ENCODE assay signal across 21 cellular contexts in the genomic region with DNA sequence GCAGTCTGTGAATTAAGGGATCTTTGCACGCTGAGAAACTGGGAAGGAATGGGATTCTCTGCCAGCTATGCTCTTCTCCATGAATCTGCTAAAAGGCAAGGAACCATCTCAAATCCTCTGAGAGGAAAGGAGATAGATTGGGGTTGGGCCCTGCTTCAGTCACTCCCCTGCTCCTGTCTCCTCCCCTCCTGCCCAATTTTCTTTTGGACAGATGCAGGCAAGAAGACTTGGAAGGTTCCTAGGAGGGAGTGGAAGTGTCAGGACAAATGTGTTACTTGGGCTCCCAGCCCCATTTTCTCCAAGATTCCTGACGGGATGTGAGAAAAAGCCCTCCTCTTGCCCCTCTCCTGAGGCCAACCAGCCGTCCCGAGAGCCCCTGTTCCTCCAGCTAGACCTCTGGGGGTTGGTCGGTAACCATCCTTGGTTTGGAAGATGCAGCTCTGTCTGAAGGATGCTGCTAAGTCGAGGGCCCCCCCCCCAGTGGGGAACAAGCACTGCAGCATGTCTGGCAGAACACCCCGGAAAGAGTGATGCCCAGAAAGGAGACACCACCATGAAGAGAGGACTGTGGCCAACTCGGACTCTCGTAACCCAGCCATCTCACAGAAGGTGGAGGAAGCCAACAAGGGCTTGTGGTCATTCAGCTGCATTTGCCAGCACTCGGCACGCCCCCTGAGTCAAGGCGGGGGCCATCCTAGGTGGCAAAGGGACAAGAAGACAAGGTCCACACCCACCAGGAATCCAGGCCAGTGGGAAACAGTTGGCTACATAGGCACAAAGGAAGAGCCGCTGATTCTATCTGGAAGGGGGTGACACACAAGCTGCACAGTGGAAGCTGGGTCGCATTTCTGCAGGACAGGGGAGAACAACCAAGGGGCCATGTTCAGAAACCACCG. TPM values are rescaled to one million over a fixed set of nuclear protein-coding genes. Genes with fewer than 3 reads are reported as not detected.
DNase-seq lines count a peak whose midpoint lies in the region; ATAC-seq and TF ChIP-seq lines count a peak whose summit lies in the region.
"Had no signal": no experiment of that assay in that cellular context is flagged by ENCODE, and none has a peak within 500 bp of the region (broad histone marks: within the 10 kb centered on the region; RNA-seq: fewer than 3 reads in every experiment).

No MANE protein-coding gene starts in this region.

- no peak overlapping the region for H2BK12ac ChIP-seq in neuronal stem cell (ENCODE audit: low read length)

- intact Hi-C loops in natural killer cell (cut with micrococcal nuclease) (no loop called here), PC-9 (cut with micrococcal nuclease; ENCODE audit: unreplicated experiment) (no loop called here)

- H3K4me2 ChIP-seq in neuronal stem cell (ENCODE audit: insufficient read depth, low read length, poor library complexity, severe bottlenecking) (no peak overlapping the region), PC-9 (no peak overlapping the region)
- H3K4me2 ChIP-seq: BLaER1 had no signal

- no peaks in the 10 kb centered on the region for H3K4me1 Mint-ChIP-seq in natural killer cell treated with Interleukin-12 subunit alpha and Interleukin-12 subunit beta and Interleukin-15 and Interleukin-18, amount 100 ng/mL, for 72 hours (ENCODE audit: low read depth in 2 of 2)
- no peaks in the 10 kb centered on the region for H3K4me1 Mint-ChIP-seq in natural killer cell
- peaks cover 7% of the 10 kb centered on the region for H3K4me1 Mint-ChIP-seq in activated CD8-positive, alpha-beta memory T cell treated with anti-CD3 and anti-CD28 coated beads, Interleukin-2, amount 10 ng/mL, durations not matched to agents 7 days and 5 days
- no peaks in the 10 kb centered on the region for H3K4me1 Mint-ChIP-seq in glutamatergic neuron (ENCODE audit: low read depth, unreplicated experiment)

- peaks cover 14% of the 10 kb centered on the region for H3F3A ChIP-seq in PC-9 (ENCODE audit: insufficient read depth, low read depth)

- H3K79me2 ChIP-seq in PC-9 (ENCODE audit: low read depth) = no peaks in the 10 kb centered on the region

- no peak for TF ChIP-seq CTCF in natural killer cell (IDR thresholded peaks at IDR 0.05)
- TF ChIP-seq CTCF in PC-9 (conservative IDR thresholded peaks at IDR 0.05) = no peak
- no peak for TF ChIP-seq CTCF in glutamatergic neuron (IDR thresholded peaks at IDR 0.05; ENCODE audit: partially characterized antibody, unreplicated experiment)

- no peak overlapping the region for H3K4ac ChIP-seq in neuronal stem cell (ENCODE audit: low read length)

- H3K4me3 Mint-ChIP-seq in natural killer cell treated with Interleukin-12 subunit alpha and Interleukin-12 subunit beta and Interleukin-15 and Interleukin-18, amount 100 ng/mL, for 72 hours = no peak overlapping the region
- H3K4me3 Mint-ChIP-seq in natural killer cell = no peak overlapping the region
- H3K4me3 Mint-ChIP-seq in activated CD8-positive, alpha-beta memory T cell treated with anti-CD3 and anti-CD28 coated beads, Interleukin-2, amount 10 ng/mL, durations not matched to agents 7 days and 5 days = no peak overlapping the region
- no peak overlapping the region for H3K4me3 Mint-ChIP-seq in glutamatergic neuron (ENCODE audit: unreplicated experiment)
- H3K4me3 Mint-ChIP-seq: activated naive CD8-positive, alpha-beta T cell; activated T-helper 1 cell treated with anti-CD3 and anti-CD28 coated beads, Interleukin-12 subunit alpha, Interleukin-12 subunit beta, Interleukin-2, Interleukin-4 antibody, amounts not matched to agents 30 ng/mL and 10 ng/mL and 1 ng/mL, durations not matched to agents 14 hours and 24 hours and 36 hours; naive thymus-derived CD4-positive, alpha-beta T cell had no signal

- H2BK15ac ChIP-seq in neuronal stem cell (ENCODE audit: low read length) = peak overlapping the region; percentile 97

- POLR2A ChIA-PET in PC-9 (lab: Charles Lee; ENCODE audit: unreplicated experiment) = no interaction called here

- no peaks in the 10 kb centered on the region for H4K20me1 ChIP-seq in PC-9 (ENCODE audit: insufficient read depth)
- H4K20me1 ChIP-seq: BLaER1 had no signal

- H3K9me2 ChIP-seq in PC-9 (ENCODE audit: insufficient read depth) = no peaks in the 10 kb centered on the region

- no peak overlapping the region for H2BK120ac ChIP-seq in neuronal stem cell (ENCODE audit: low read depth, low read length)

- peaks cover 34 to 44% of the 10 kb centered on the region in 2 donors for H3K27me3 Mint-ChIP-seq in natural killer cell treated with Interleukin-12 subunit alpha and Interleukin-12 subunit beta and Interleukin-15 and Interleukin-18, amount 100 ng/mL, for 72 hours
- H3K27me3 Mint-ChIP-seq in natural killer cell (ENCODE audit: low read depth in 2 of 2) = peaks cover 31 to 36% of the 10 kb centered on the region in 2 donors
- peaks cover 71% of the 10 kb centered on the region for H3K27me3 Mint-ChIP-seq in activated CD8-positive, alpha-beta memory T cell treated with anti-CD3 and anti-CD28 coated beads, Interleukin-2, amount 10 ng/mL, durations not matched to agents 7 days and 5 days
- peaks cover 11% of the 10 kb centered on the region for H3K27me3 Mint-ChIP-seq in glutamatergic neuron (ENCODE audit: unreplicated experiment)

- CTCF ChIA-PET in activated CD8-positive, alpha-beta memory T cell treated with anti-CD3 and anti-CD28 coated beads, Interleukin-2, amount 10 ng/mL, durations not matched to agents 7 days and 5 days (lab: Charles Lee) = interaction anchor here (0.6 to 2.2 kb wide), 5 partner anchors 24 to 216 kb away, joined by 3 to 5 read pairs (median 4); no protein-coding TSS in a partner anchor
- CTCF ChIA-PET in PC-9 (lab: Charles Lee) = no interaction called here

- no peak overlapping the region for H2AK5ac ChIP-seq in neuronal stem cell (ENCODE audit: low read depth, low read length)

- no peak overlapping the region for H3K27ac Mint-ChIP-seq in natural killer cell treated with Interleukin-12 subunit alpha and Interleukin-12 subunit beta and Interleukin-15 and Interleukin-18, amount 100 ng/mL, for 72 hours
- H3K27ac Mint-ChIP-seq in natural killer cell = no peak overlapping the region
- no peak overlapping the region for H3K27ac Mint-ChIP-seq in activated CD8-positive, alpha-beta memory T cell treated with anti-CD3 and anti-CD28 coated beads, Interleukin-2, amount 10 ng/mL, durations not matched to agents 7 days and 5 days
- no peak overlapping the region for H3K27ac Mint-ChIP-seq in glutamatergic neuron (ENCODE audit: unreplicated experiment)
- H3K27ac Mint-ChIP-seq: activated naive CD8-positive, alpha-beta T cell; activated T-helper 1 cell treated with anti-CD3 and anti-CD28 coated beads, Interleukin-12 subunit alpha, Interleukin-12 subunit beta, Interleukin-2, Interleukin-4 antibody, amounts not matched to agents 30 ng/mL and 10 ng/mL and 1 ng/mL, durations not matched to agents 14 hours and 24 hours and 36 hours; naive thymus-derived CD4-positive, alpha-beta T cell had no signal

- H3K23ac ChIP-seq in neuronal stem cell (ENCODE audit: low read depth, low read length, poor library complexity) = peak overlapping the region; percentile 70

- H4K91ac ChIP-seq in neuronal stem cell (ENCODE audit: low read depth, low read length, poor library complexity) = no peak overlapping the region

- H3K27me3 ChIP-seq in neuronal stem cell (ENCODE audit: control insufficient read depth in 3 of 3, insufficient read depth in 3 of 3, low read depth in 1 of 3, low read length in 3 of 3) (peaks cover 0 to 4% (median 0%) of the 10 kb centered on the region in 3 experiments), PC-9 (ENCODE audit: insufficient read depth, low read depth) (no peaks in the 10 kb centered on the region)
- H3K27me3 ChIP-seq: upper lobe of right lung had no signal

- no peaks in the 10 kb centered on the region for H3K9me3 Mint-ChIP-seq in natural killer cell treated with Interleukin-12 subunit alpha and Interleukin-12 subunit beta and Interleukin-15 and Interleukin-18, amount 100 ng/mL, for 72 hours
- H3K9me3 Mint-ChIP-seq in natural killer cell (no peaks in the 10 kb centered on the region), glutamatergic neuron (ENCODE audit: unreplicated experiment) (peaks cover 2% of the 10 kb centered on the region)
- H3K9me3 Mint-ChIP-seq in activated CD8-positive, alpha-beta memory T cell treated with anti-CD3 and anti-CD28 coated beads, Interleukin-2, amount 10 ng/mL, durations not matched to agents 7 days and 5 days (ENCODE audit: low read depth) = no peaks in the 10 kb centered on the region
- H3K9me3 Mint-ChIP-seq: activated T-helper 1 cell treated with anti-CD3 and anti-CD28 coated beads, Interleukin-12 subunit alpha, Interleukin-12 subunit beta, Interleukin-2, Interleukin-4 antibody, amounts not matched to agents 30 ng/mL and 10 ng/mL and 1 ng/mL, durations not matched to agents 14 hours and 24 hours and 36 hours had no signal

- DNase-seq in natural killer cell treated with Interleukin-12 subunit alpha and Interleukin-12 subunit beta and Interleukin-15 and Interleukin-18, amount 100 ng/mL, for 72 hours (ENCODE audit: low spot score) = peak; percentile 25
- no peak for DNase-seq in natural killer cell
- DNase-seq in activated CD8-positive, alpha-beta memory T cell treated with anti-CD3 and anti-CD28 coated beads, Interleukin-2, amount 10 ng/mL, durations not matched to agents 7 days and 5 days = peak; percentile 28
- no peak for DNase-seq in neuronal stem cell (ENCODE audit: low spot score)
- DNase-seq in PC-9 = no peak
- DNase-seq in A172 (ENCODE audit: low spot score) = no peak
- no peak for DNase-seq in glutamatergic neuron
- DNase-seq: esophagus squamous epithelium; kidney glomerular epithelial cell; naive thymus-derived CD4-positive, alpha-beta T cell; NCI-H774; OCI-M1; SHP77; stimulated activated CD4-positive, alpha-beta T cell treated with anti-CD3 and anti-CD28 coated beads, Interleukin-4, amount 100 ng/mL, for 4 hours; upper lobe of right lung had no signal

- H3K4me3 ChIP-seq in neuronal stem cell (ENCODE audit: low read length in 2 of 2) (no peak overlapping the region), PC-9 (no peak overlapping the region)
- H3K4me3 ChIP-seq: BLaER1, esophagus squamous epithelium, gastroesophageal sphincter, psoas muscle, upper lobe of right lung had no signal

- H4K8ac ChIP-seq in neuronal stem cell (ENCODE audit: low read depth, low read length) = no peak overlapping the region

- H3K14ac ChIP-seq in neuronal stem cell (ENCODE audit: low read length) = peak overlapping the region; percentile 92

- no peak overlapping the region for H3K27ac ChIP-seq in neuronal stem cell (replicated peaks; ENCODE audit: low read length)
- no peak overlapping the region for H3K27ac ChIP-seq in PC-9
- H3K27ac ChIP-seq: BLaER1, esophagus squamous epithelium, gastroesophageal sphincter, psoas muscle, upper lobe of right lung had no signal

- no TSS peak for BruUV-seq in PC-9 (replicated peaks; lab: Mats Ljungman, UMichigan)

- peak overlapping the region; percentile 51 for H3K18ac ChIP-seq in neuronal stem cell (ENCODE audit: low read length)

- peak overlapping the region; percentile 32 for H2BK5ac ChIP-seq in neuronal stem cell (ENCODE audit: low read length)

- H3K9me3 ChIP-seq in neuronal stem cell (replicated peaks in 1 of 2; ENCODE audit: control insufficient read depth in 2 of 2, insufficient read depth in 1 of 2, low read depth in 1 of 2, low read length in 2 of 2) = no peaks in the 10 kb centered on the region
- H3K9me3 ChIP-seq in PC-9 (ENCODE audit: insufficient read depth, low read depth) = no peaks in the 10 kb centered on the region
- H3K9me3 ChIP-seq: BLaER1, esophagus squamous epithelium, gastroesophageal sphincter, psoas muscle, upper lobe of right lung had no signal

- H3K36me3 Mint-ChIP-seq in natural killer cell treated with Interleukin-12 subunit alpha and Interleukin-12 subunit beta and Interleukin-15 and Interleukin-18, amount 100 ng/mL, for 72 hours = no peaks in the 10 kb centered on the region
- no peaks in the 10 kb centered on the region for H3K36me3 Mint-ChIP-seq in natural killer cell
- no peaks in the 10 kb centered on the region for H3K36me3 Mint-ChIP-seq in activated CD8-positive, alpha-beta memory T cell treated with anti-CD3 and anti-CD28 coated beads, Interleukin-2, amount 10 ng/mL, durations not matched to agents 7 days and 5 days
- H3K36me3 Mint-ChIP-seq in glutamatergic neuron (ENCODE audit: unreplicated experiment) = no peaks in the 10 kb centered on the region

- H3K79me1 ChIP-seq in neuronal stem cell (ENCODE audit: low read depth, low read length) = no peaks in the 10 kb centered on the region

- no peak for ATAC-seq in natural killer cell treated with Interleukin-12 subunit alpha and Interleukin-12 subunit beta and Interleukin-15 and Interleukin-18, amount 100 ng/mL, for 72 hours
- ATAC-seq in natural killer cell = no peak
- no peak for ATAC-seq in activated CD8-positive, alpha-beta memory T cell treated with anti-CD3 and anti-CD28 coated beads, Interleukin-2, amount 10 ng/mL, durations not matched to agents 7 days and 5 days
- ATAC-seq in HG03039 (IDR thresholded peaks at IDR 0.05; ENCODE audit: unreplicated experiment) = no peak
- ATAC-seq: gastroesophageal sphincter; naive thymus-derived CD4-positive, alpha-beta T cell; psoas muscle; upper lobe of right lung had no signal

- no peak overlapping the region for H2AFZ ChIP-seq in neuronal stem cell (ENCODE audit: low read length)
- H2AFZ ChIP-seq in PC-9 = no peak overlapping the region

- H3K4me1 ChIP-seq in neuronal stem cell (ENCODE audit: control insufficient read depth in 2 of 2, insufficient read depth in 1 of 2, low read depth in 1 of 2, low read length in 2 of 2) (peaks cover 6 to 8% of the 10 kb centered on the region in 2 donors), PC-9 (replicated peaks; ENCODE audit: insufficient read depth) (peaks cover 16% of the 10 kb centered on the region)
- H3K4me1 ChIP-seq: psoas muscle had no signal

- no peak overlapping the region for H3K9ac ChIP-seq in neuronal stem cell (ENCODE audit: low read depth, low read length, poor library complexity)
- H3K9ac ChIP-seq: BLaER1 had no signal

- H3K36me3 ChIP-seq in neuronal stem cell (replicated peaks in 1 of 2; ENCODE audit: control insufficient read depth in 2 of 2, insufficient read depth in 2 of 2, low read length in 2 of 2) = no peaks in the 10 kb centered on the region
- H3K36me3 ChIP-seq in PC-9 (ENCODE audit: low read depth) = no peaks in the 10 kb centered on the region
- H3K36me3 ChIP-seq: BLaER1, esophagus squamous epithelium, gastroesophageal sphincter, upper lobe of right lung had no signal

- WGBS in neuronal stem cell (ENCODE audit: extremely low coverage in 2 of 2, insufficient read length in 2 of 2, insufficient replicate concordance in 1 of 2), 2 donors = no CpG with 5 or more reads among the region's 15 CpGs

RNA-seq across cellular contexts. Expression of a gene that starts 43.7 kb away (rescaled TPM):
- total RNA-seq in natural killer cell treated with Interleukin-12 subunit alpha and Interleukin-12 subunit beta and Interleukin-15 and Interleukin-18, amount 100 ng/mL, for 72 hours = under 1 TPM; 0.28 to 0.71 TPM
- 1 to 10 TPM; 1.9 to 5.3 (median 4.0) TPM for total RNA-seq in natural killer cell
- 1 to 10 TPM; 4.0 to 5.2 TPM for total RNA-seq in activated CD8-positive, alpha-beta memory T cell treated with anti-CD3 and anti-CD28 coated beads, Interleukin-2, amount 10 ng/mL, durations not matched to agents 7 days and 5 days
- polyA plus RNA-seq in neuronal stem cell (2013, experiment 1 of 2) = 25.8 TPM
- polyA plus RNA-seq in neuronal stem cell (2013, experiment 2 of 2) = 25.5 TPM
- total RNA-seq in PC-9 (2021) = 35.3 and 36.2 TPM in 2 replicates
- 31.5 and 34.9 TPM in 2 replicates for total RNA-seq in A172 (2014; rRNA removed; shearing (Covaris generic))
- total RNA-seq in glutamatergic neuron (ENCODE audit: unreplicated experiment) = 1.7 TPM

Comparison
In these comparisons a context has a peak if more than half of its experiments do, and no peak if none do; other contexts are left out.
1. DNase-seq: peak in natural killer cell treated with Interleukin-12 subunit alpha and Interleukin-12 subunit beta and Interleukin-15 and Interleukin-18, amount 100 ng/mL, for 72 hours (single experiment) and activated CD8-positive, alpha-beta memory T cell treated with anti-CD3 and anti-CD28 coated beads, Interleukin-2, amount 10 ng/mL, durations not matched to agents 7 days and 5 days (single experiment); none in natural killer cell (single experiment), neuronal stem cell (single experiment), PC-9 (0 of 2), A172 (single experiment) and glutamatergic neuron (single experiment).